Comparison of ENCODE assay signal across 10 cellular contexts in the genomic region with DNA sequence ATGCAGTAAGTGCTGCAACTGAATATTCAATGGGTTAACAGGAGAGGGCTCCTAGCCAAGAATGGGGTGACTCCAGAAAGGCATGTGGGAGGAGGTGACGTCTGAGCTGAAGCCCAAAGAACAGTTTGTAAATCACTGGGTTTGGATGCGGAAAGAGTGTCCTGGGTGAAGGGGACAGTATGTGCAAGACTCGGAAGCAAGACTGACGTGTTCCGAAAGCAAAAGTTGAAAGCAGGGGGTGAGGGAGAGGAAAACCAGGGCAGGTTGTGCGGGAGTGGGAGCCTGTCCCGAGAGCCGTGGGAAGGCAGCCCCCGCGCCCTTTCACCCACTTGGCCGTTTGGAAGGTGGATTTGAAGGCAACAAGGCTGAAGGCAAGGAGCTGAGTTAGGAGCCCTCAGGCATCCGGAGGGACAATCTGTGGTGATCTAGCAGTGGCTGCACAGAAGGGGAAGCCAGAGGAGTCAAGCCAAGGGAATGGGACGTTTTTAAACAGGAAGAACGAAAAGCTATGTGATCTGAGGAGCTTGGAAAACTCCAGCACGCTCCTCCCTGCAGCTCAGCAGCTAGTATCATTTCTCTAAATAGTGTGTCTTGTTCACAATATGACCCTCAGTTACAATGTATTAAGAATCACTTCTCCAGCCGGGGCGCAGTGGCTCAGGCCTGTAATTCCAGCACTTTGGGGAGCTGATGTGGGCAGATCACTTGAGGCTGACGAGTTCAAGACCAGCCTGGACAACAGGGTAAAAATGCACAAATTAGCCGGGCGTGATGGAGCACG. TPM values are rescaled to one million over a fixed set of nuclear protein-coding genes. Genes with fewer than 3 reads are reported as not detected.
DNase-seq lines count a peak whose midpoint lies in the region; ATAC-seq and TF ChIP-seq lines count a peak whose summit lies in the region.
"Had no signal": no experiment of that assay in that cellular context is flagged by ENCODE, and none has a peak within 500 bp of the region (broad histone marks: within the 10 kb centered on the region; RNA-seq: fewer than 3 reads in every experiment).

No MANE protein-coding gene starts in this region.

- peak; percentile 71 for DNase-seq in adipocyte (ENCODE audit: low read depth)
- peak; percentile 36 to 70 for DNase-seq in foreskin keratinocyte
- peak; percentile 86 for DNase-seq in non-pigmented ciliary epithelial cell (ENCODE audit: low read depth)
- no peak for DNase-seq in KBM-7
- DNase-seq in CD1c-positive myeloid dendritic cell (ENCODE audit: extremely low spot score): no peak
- DNase-seq in UCSD-AML1 (lab: John Stamatoyannopoulos, UW; ENCODE audit: unreplicated experiment): no peak
- DNase-seq: AML-193 had no signal

- peak overlapping the region; percentile 89 for H3K9ac ChIP-seq in adipocyte (ENCODE audit: low read length)

- H3K4me1 ChIP-seq in ACC112 (ENCODE audit: control insufficient read depth, insufficient read depth, low read length, unreplicated experiment): peaks cover 22% of the 10 kb centered on the region
- H3K4me1 ChIP-seq in adipocyte (ENCODE audit: control insufficient read depth, insufficient read depth, low read length): peaks cover 29% of the 10 kb centered on the region
- H3K4me1 ChIP-seq in foreskin keratinocyte: peaks cover 6% of the 10 kb centered on the region

- H3K9me3 ChIP-seq in adipocyte (ENCODE audit: control insufficient read depth, low read length): no peaks in the 10 kb centered on the region

- in situ Hi-C loops in KBM-7 (cut with MboI; ENCODE audit: low pct_unique_long_range_greater_than_20kb, low sequenced_read_pairs): no loop called here

- peak; percentile 54 for ATAC-seq in foreskin keratinocyte
- no peak for ATAC-seq in GM19455 (IDR thresholded peaks at IDR 0.05; ENCODE audit: unreplicated experiment)

- H3K27ac ChIP-seq in ACC112 (ENCODE audit: low read depth, low read length): peak overlapping the region; percentile 100
- H3K27ac ChIP-seq in foreskin keratinocyte: no peak overlapping the region

- H3K79me2 ChIP-seq in ACC112 (ENCODE audit: control insufficient read depth, insufficient read depth, low read length, unreplicated experiment): no peaks in the 10 kb centered on the region

- peak overlapping the region; percentile 89 for H2AFZ ChIP-seq in ACC112 (ENCODE audit: low read length, unreplicated experiment)

- H3K27me3 ChIP-seq in ACC112 (ENCODE audit: insufficient read depth, low read length): no peaks in the 10 kb centered on the region
- H3K27me3 ChIP-seq in adipocyte (replicated peaks; ENCODE audit: control insufficient read depth, insufficient read depth, low read length): no peaks in the 10 kb centered on the region
- H3K27me3 ChIP-seq in foreskin keratinocyte: no peaks in the 10 kb centered on the region

- no peaks in the 10 kb centered on the region for H3K36me3 ChIP-seq in ACC112 (ENCODE audit: insufficient read depth, low read length)
- H3K36me3 ChIP-seq in adipocyte (ENCODE audit: control insufficient read depth, insufficient read depth, low read length, severe bottlenecking): peaks cover 3% of the 10 kb centered on the region

- TF ChIP-seq CTCF in foreskin keratinocyte (conservative IDR thresholded peaks at IDR 0.05): no peak

- peak overlapping the region; percentile 77 for H3K4me3 ChIP-seq in ACC112 (ENCODE audit: low read depth, low read length)
- peak overlapping the region; percentile 74 for H3K4me3 ChIP-seq in adipocyte (ENCODE audit: low read length)

RNA-seq across cellular contexts. Expression of a gene that starts 7.7 kb away (rescaled TPM):
- total RNA-seq in foreskin keratinocyte: not detected in 2 replicates
- not detected in 2 replicates for polyA plus RNA-seq in foreskin keratinocyte
- total RNA-seq: mononuclear cell had no signal

RNA-seq across cellular contexts. Expression of a gene that starts 57.5 kb away (rescaled TPM):
- total RNA-seq in foreskin keratinocyte: 105 and 118 TPM in 2 replicates
- 120 and 127 TPM in 2 replicates for polyA plus RNA-seq in foreskin keratinocyte

Comparison
In these comparisons a context has a peak if more than half of its experiments do, and no peak if none do; other contexts are left out.
1. DNase-seq: peak in adipocyte (single experiment), foreskin keratinocyte (2 of 2) and non-pigmented ciliary epithelial cell (single experiment); none in KBM-7 (single experiment), CD1c-positive myeloid dendritic cell (single experiment) and UCSD-AML1 (single experiment).